Comparison of ENCODE assay signal across 1 cellular context in the genomic region with DNA sequence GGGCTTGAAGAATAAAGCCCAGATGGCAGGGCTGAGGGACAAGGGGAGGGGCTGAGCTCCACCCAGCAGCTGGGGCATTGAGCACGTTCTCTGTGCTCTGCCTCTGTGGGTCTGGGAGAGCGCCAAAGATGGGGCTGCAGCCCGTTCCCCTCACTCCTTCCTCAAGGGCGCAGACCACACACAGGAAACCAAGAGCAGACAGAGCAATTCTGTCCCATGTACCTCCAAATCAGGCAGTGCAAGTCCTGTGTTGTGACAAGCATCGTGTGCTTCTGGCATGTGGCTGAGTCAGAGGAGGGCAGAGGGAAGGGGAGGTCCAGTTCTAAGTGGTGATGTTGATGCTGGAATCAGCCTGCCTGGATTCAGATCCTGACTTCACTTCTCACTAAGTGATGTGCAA.
TF ChIP-seq lines count a peak whose summit lies in the region.

No MANE protein-coding gene starts in this region.

TF ChIP-seq in SK-N-SH treated with all-trans-retinoic acid at 6 μM for 48 hours, 23 proteins besides CTCF, POLR2A, EP300 and RAD21 (continued from another document):
- TF ChIP-seq, protein P1, sequence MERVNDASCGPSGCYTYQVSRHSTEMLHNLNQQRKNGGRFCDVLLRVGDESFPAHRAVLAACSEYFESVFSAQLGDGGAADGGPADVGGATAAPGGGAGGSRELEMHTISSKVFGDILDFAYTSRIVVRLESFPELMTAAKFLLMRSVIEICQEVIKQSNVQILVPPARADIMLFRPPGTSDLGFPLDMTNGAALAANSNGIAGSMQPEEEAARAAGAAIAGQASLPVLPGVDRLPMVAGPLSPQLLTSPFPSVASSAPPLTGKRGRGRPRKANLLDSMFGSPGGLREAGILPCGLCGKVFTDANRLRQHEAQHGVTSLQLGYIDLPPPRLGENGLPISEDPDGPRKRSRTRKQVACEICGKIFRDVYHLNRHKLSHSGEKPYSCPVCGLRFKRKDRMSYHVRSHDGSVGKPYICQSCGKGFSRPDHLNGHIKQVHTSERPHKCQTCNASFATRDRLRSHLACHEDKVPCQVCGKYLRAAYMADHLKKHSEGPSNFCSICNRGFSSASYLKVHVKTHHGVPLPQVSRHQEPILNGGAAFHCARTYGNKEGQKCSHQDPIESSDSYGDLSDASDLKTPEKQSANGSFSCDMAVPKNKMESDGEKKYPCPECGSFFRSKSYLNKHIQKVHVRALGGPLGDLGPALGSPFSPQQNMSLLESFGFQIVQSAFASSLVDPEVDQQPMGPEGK (CRISPR knock-in tag; IDR thresholded peaks at IDR 0.05; ENCODE audit: borderline replicate concordance): no peak
- TF ChIP-seq, protein P2, sequence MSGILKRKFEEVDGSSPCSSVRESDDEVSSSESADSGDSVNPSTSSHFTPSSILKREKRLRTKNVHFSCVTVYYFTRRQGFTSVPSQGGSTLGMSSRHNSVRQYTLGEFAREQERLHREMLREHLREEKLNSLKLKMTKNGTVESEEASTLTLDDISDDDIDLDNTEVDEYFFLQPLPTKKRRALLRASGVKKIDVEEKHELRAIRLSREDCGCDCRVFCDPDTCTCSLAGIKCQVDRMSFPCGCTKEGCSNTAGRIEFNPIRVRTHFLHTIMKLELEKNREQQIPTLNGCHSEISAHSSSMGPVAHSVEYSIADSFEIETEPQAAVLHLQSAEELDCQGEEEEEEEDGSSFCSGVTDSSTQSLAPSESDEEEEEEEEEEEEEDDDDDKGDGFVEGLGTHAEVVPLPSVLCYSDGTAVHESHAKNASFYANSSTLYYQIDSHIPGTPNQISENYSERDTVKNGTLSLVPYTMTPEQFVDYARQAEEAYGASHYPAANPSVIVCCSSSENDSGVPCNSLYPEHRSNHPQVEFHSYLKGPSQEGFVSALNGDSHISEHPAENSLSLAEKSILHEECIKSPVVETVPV (CRISPR knock-in tag; IDR thresholded peaks at IDR 0.05): no peak
- TF ChIP-seq RARB (CRISPR knock-in tag; IDR thresholded peaks at IDR 0.05): no peak
- no peak for TF ChIP-seq OSR1 (CRISPR knock-in tag; IDR thresholded peaks at IDR 0.05)
